ENCODE assay signal across 35 cellular contexts in the genomic region with DNA sequence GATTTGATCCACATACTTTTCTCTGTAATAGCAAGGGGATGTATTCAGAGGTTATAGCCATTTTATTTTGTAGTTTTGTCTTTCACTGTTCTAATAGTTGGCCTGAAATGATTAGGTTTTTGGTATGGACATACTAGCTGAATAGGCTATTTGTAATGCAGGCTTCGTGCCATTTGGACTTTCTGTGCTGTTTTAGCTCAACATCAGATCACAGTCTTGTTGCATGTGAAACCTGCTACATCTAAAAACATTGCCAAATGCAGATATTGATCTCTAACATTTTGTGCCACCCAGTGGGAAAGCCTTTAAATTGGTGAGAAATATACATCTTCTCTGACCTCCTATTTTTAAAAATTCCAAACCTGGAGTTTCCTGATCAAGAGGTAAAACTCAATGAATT.
"Had no signal": no experiment of that assay in that cellular context is flagged by ENCODE, and none has a peak within 500 bp of the region (broad histone marks: within the 10 kb centered on the region; RNA-seq: fewer than 3 reads in every experiment).

No MANE protein-coding gene starts in this region.

- H3K4me3 ChIP-seq: MG63 had no signal

- DNase-seq: Karpas-422, Kasumi-1, MG63, MM.1S, MV-4-11, NCI-H1048, NCI-H1092, NCI-H1092 treated with DMSO at 0.1 percent for 48 hours, NCI-H1105, NCI-H1105 treated with DMSO at 0.1 percent for 48 hours, NCI-H1417, NCI-H1417 treated with DMSO at 0.1 percent for 48 hours, NCI-H1436, NCI-H1436 treated with DMSO at 0.1 percent for 48 hours, NCI-H146, NCI-H1694, NCI-H1694 treated with DMSO at 0.1 percent for 48 hours, NCI-H187, NCI-H187 treated with DMSO at 0.1 percent for 48 hours, NCI-H1930, NCI-H2029, NCI-H2029 treated with DMSO at 0.1 percent for 48 hours, NCI-H2081, NCI-H2081 treated with DMSO at 0.1 percent for 48 hours, NCI-H2107, NCI-H2171, NCI-H2171 treated with DMSO at 0.1 percent for 48 hours, NCI-H2227 treated with DMSO at 0.1 percent for 48 hours, NCI-H226, NCI-H345, NCI-H446, NCI-H446 treated with DMSO at 0.1 percent for 48 hours, NCI-H510A, NCI-H510A treated with DMSO at 0.1 percent for 48 hours, NCI-H524 had no signal

- H3K36me3 ChIP-seq: MG63 had no signal

- H3K9me3 ChIP-seq: MG63 had no signal

- H3K27me3 ChIP-seq: MG63 had no signal
